13 cellular contexts compared by ENCODE assay signal in genomic region chr9:2560175-2560574, GRCh38.
A peak's percentile ranks its signal among the peaks of the same experiment; 100 is the strongest.
DNase-seq lines count a peak whose midpoint lies in the region; ATAC-seq and TF ChIP-seq lines count a peak whose summit lies in the region.
"Had no signal": no experiment of that assay in that cellular context is flagged by ENCODE, and none has a peak within 500 bp of the region (broad histone marks: within the 10 kb centered on the region; RNA-seq: fewer than 3 reads in every experiment).

No MANE protein-coding gene starts in this region.

- no peaks in the 10 kb centered on the region for H3K27me3 ChIP-seq in IMR-90 (ENCODE audit: control insufficient read depth, insufficient read depth, low read length)
- no peaks in the 10 kb centered on the region for H3K27me3 ChIP-seq in SJCRH30
- H3K27me3 ChIP-seq in spleen (replicated peaks in 1 of 7) = no peaks in the 10 kb centered on the region

- no peak overlapping the region for H3K27ac Mint-ChIP-seq in T-cell
- H3K27ac Mint-ChIP-seq: activated T-helper 1 cell treated with anti-CD3 and anti-CD28 coated beads, Interleukin-12 subunit alpha, Interleukin-12 subunit beta, Interleukin-2, Interleukin-4 antibody, amounts not matched to agents 30 ng/mL and 10 ng/mL and 1 ng/mL, durations not matched to agents 14 hours and 24 hours and 36 hours; CD4-positive, CD25-positive, alpha-beta regulatory T cell; naive B cell; T-helper 1 cell treated with Interleukin-12 subunit alpha and Interleukin-12 subunit beta and Interleukin-4 antibody, amounts not matched to agents 30 μg/mL and 1 μg/mL, for 36 hours had no signal

- H3K9me3 Mint-ChIP-seq in T-cell = peaks cover 7 to 24% (median 9%) of the 10 kb centered on the region in 3 donors

- no peaks in the 10 kb centered on the region for H3K79me1 ChIP-seq in IMR-90 (ENCODE audit: low read depth in 1 of 2, low read length in 2 of 2)

- H3K4me1 ChIP-seq in IMR-90 (ENCODE audit: control insufficient read depth, insufficient read depth, low read length) = peaks cover 12% of the 10 kb centered on the region
- peaks cover 17% of the 10 kb centered on the region for H3K4me1 ChIP-seq in SJCRH30
- peaks cover 0 to 9% (median 0%) of the 10 kb centered on the region in 6 donors for H3K4me1 ChIP-seq in spleen

- H3K4ac ChIP-seq in IMR-90 (ENCODE audit: low read depth, low read length) = peak overlapping the region; percentile 75

- BruUV-seq in IMR-90 (replicated peaks; lab: Mats Ljungman, UMichigan) = no TSS peak

- H3K27ac ChIP-seq in IMR-90 (ENCODE audit: insufficient read depth, low read length) (peak overlapping the region; percentile 87; the same call in 1 of the 2 replicates), SJCRH30 (peak overlapping the region; percentile 60), spleen (peak overlapping the region in 7 of 8 donors; percentile 9 to 52 (median 31))

- H3K4me1 Mint-ChIP-seq in T-cell = no peaks in the 10 kb centered on the region
- H3K4me1 Mint-ChIP-seq: CD4-positive, CD25-positive, alpha-beta regulatory T cell; naive B cell had no signal

- in situ Hi-C loops in IMR-90 (cut with MboI; ENCODE audit: low sequenced_read_pairs) = no loop called here
- in situ Hi-C loops in GM13976 (cut with MboI; ENCODE audit: low sequenced_read_pairs, unreplicated experiment) = no loop called here

- dilution Hi-C loops in IMR-90 (cut with HindIII; ENCODE audit: low sequenced_read_pairs, unreplicated experiment) = no loop called here

- TF ChIP-seq RAD21 in IMR-90 (IDR thresholded peaks at IDR 0.05; ENCODE audit: low read length) = no peak

- no peak overlapping the region for H3K56ac ChIP-seq in IMR-90 (ENCODE audit: extremely low read depth, insufficient read depth, low read length)

- peak overlapping the region; percentile 79 for H2BK120ac ChIP-seq in IMR-90 (ENCODE audit: low read depth, low read length)

- peak overlapping the region; percentile 61 for H2BK5ac ChIP-seq in IMR-90 (ENCODE audit: low read depth, low read length, poor library complexity, severe bottlenecking)

- no peak overlapping the region; the same call in 1 of the 2 replicates for H3K4me2 ChIP-seq in IMR-90 (ENCODE audit: low read depth, low read length)

- TF ChIP-seq POLR2A in IMR-90 (IDR thresholded peaks at IDR 0.05; ENCODE audit: low read depth, low read length) = no peak
- no peak for TF ChIP-seq POLR2A in spleen (IDR thresholded peaks at IDR 0.05)

- H4K20me1 ChIP-seq in IMR-90 (ENCODE audit: insufficient read depth, low read length) = no peaks in the 10 kb centered on the region

- peak overlapping the region; percentile 91 for H2AK5ac ChIP-seq in IMR-90 (ENCODE audit: low read depth, low read length)

- TF ChIP-seq CTCF in IMR-90 (conservative IDR thresholded peaks at IDR 0.05; ENCODE audit: low read depth, low read length) = no peak
- TF ChIP-seq CTCF in spleen (IDR thresholded peaks at IDR 0.05 in 8 of 11, conservative IDR thresholded peaks at IDR 0.05 in 3 of 11) = no peak
- TF ChIP-seq CTCF in GM13976 (IDR thresholded peaks at IDR 0.05; ENCODE audit: borderline replicate concordance, control extremely low read depth, extremely low read depth, insufficient read depth, missing control alignments) = no peak

- H3K4me3 Mint-ChIP-seq in T-cell = no peak overlapping the region
- H3K4me3 Mint-ChIP-seq: activated T-helper 1 cell treated with anti-CD3 and anti-CD28 coated beads, Interleukin-12 subunit alpha, Interleukin-12 subunit beta, Interleukin-2, Interleukin-4 antibody, amounts not matched to agents 30 ng/mL and 10 ng/mL and 1 ng/mL, durations not matched to agents 14 hours and 24 hours and 36 hours; CD4-positive, CD25-positive, alpha-beta regulatory T cell; T-helper 1 cell treated with Interleukin-12 subunit alpha and Interleukin-12 subunit beta and Interleukin-4 antibody, amounts not matched to agents 30 μg/mL and 1 μg/mL, for 36 hours had no signal

- peak overlapping the region; percentile 68 for H3K18ac ChIP-seq in IMR-90 (ENCODE audit: low read depth, low read length)

- H3K9me3 ChIP-seq in IMR-90 (ENCODE audit: control insufficient read depth, insufficient read depth, low read length) = no peaks in the 10 kb centered on the region
- H3K9me3 ChIP-seq in SJCRH30 (replicated peaks) = peaks cover 5% of the 10 kb centered on the region; the same call in 1 of the 2 replicates
- peaks cover 0 to 25% (median 18%) of the 10 kb centered on the region in 8 donors for H3K9me3 ChIP-seq in spleen

- H2BK15ac ChIP-seq in IMR-90 (ENCODE audit: low read depth, low read length) = peak overlapping the region; percentile 6; the same call in 2 of the 3 replicates

- peaks cover 9% of the 10 kb centered on the region; the same call in 1 of the 2 replicates for H3K9me1 ChIP-seq in IMR-90 (ENCODE audit: insufficient read depth, low read length)

- intact Hi-C loops in IMR-90 (cut with micrococcal nuclease) (loop anchor here (5.0 kb wide), 1 partner anchor 42 kb away; no protein-coding TSS in a partner anchor), spleen (cut with DNase I; ENCODE audit: low total_unique reads) (no loop called here)

- H3K14ac ChIP-seq in IMR-90 (replicated peaks; ENCODE audit: low read depth, low read length) = peak overlapping the region; percentile 14

- peak overlapping the region; percentile 13; the same call in 1 of the 2 replicates for H3K9ac ChIP-seq in IMR-90 (ENCODE audit: low read depth, low read length)

- peak overlapping the region; percentile 53 for H4K5ac ChIP-seq in IMR-90 (ENCODE audit: low read depth, low read length)

- H4K91ac ChIP-seq in IMR-90 (ENCODE audit: insufficient read depth, low read depth, low read length) = peak overlapping the region; percentile 57

- no peak overlapping the region for H3K4me3 ChIP-seq in IMR-90 (ENCODE audit: insufficient read depth, low read depth, low read length)
- no peak overlapping the region for H3K4me3 ChIP-seq in SJCRH30
- H3K4me3 ChIP-seq in spleen = no peak overlapping the region

- peak overlapping the region; percentile 59 for H2BK20ac ChIP-seq in IMR-90 (ENCODE audit: low read depth, low read length)

- 0 out of 2 replicates have a peak overlapping the region, but pooled peaks have one; percentile 43 for H3K23ac ChIP-seq in IMR-90 (ENCODE audit: low read depth, low read length)

- no peak for DNase-seq in IMR-90
- DNase-seq in SJCRH30 = no peak
- peak; percentile 53 for DNase-seq in islet precursor cell
- DNase-seq in spleen = no peak
- DNase-seq in midbrain (lab: John Stamatoyannopoulos, UW) = no peak
- DNase-seq in GM13976 (ENCODE audit: low spot score) = no peak
- no peak for DNase-seq in T-cell
- DNase-seq: activated CD4-positive, alpha-beta T cell treated with anti-CD3 and anti-CD28 coated beads, Interleukin-2, amount 50 U/mL, for 1 hour; CD4-positive, CD25-positive, alpha-beta regulatory T cell; naive B cell; stimulated activated CD4-positive, alpha-beta T cell treated with anti-CD3 and anti-CD28 coated beads, Interleukin-2, amount 100 ng/mL, for 48 hours had no signal

- ATAC-seq in IMR-90 (ENCODE audit: low read depth) (no peak), T-cell (replicated peaks in 1 of 4) (no peak)

- peaks cover 0 to 5% of the 10 kb centered on the region in 2 donors for H3K27me3 Mint-ChIP-seq in T-cell

- no peak overlapping the region for H2AK9ac ChIP-seq in IMR-90 (replicated peaks; ENCODE audit: low read depth, low read length, poor library complexity)

- POLR2A ChIA-PET in IMR-90 (lab: Charles Lee; ENCODE audit: unreplicated experiment) = no interaction called here
- POLR2A ChIA-PET in T-cell (lab: Charles Lee) = no interaction called here

- peak overlapping the region in 1 of 2 experiments; percentile 26; a peak in 3 of 4 replicates for H4K8ac ChIP-seq in IMR-90 (ENCODE audit: low read depth in 2 of 2, low read length in 2 of 2)

- H3K36me3 ChIP-seq in IMR-90 (ENCODE audit: control insufficient read depth, insufficient read depth, low read length) (no peaks in the 10 kb centered on the region), SJCRH30 (no peaks in the 10 kb centered on the region), spleen (no peaks in the 10 kb centered on the region)

- H2AFZ ChIP-seq in IMR-90 (replicated peaks; ENCODE audit: low read length, poor library complexity) = peak overlapping the region; percentile 64

- no peaks in the 10 kb centered on the region for H3K36me3 Mint-ChIP-seq in T-cell
- H3K36me3 Mint-ChIP-seq: CD4-positive, CD25-positive, alpha-beta regulatory T cell had no signal

- CTCF ChIA-PET in IMR-90 (lab: Yijun Ruan, JAX) = no interaction called here
- CTCF ChIA-PET in T-cell (lab: Charles Lee) = no interaction called here

TF ChIP-seq in IMR-90, 13 proteins besides CTCF, POLR2A, EP300 and RAD21:
- no peak for TF ChIP-seq MAFK (IDR thresholded peaks at IDR 0.05; ENCODE audit: low read depth, low read length)
- TF ChIP-seq MXI1 (IDR thresholded peaks at IDR 0.05; ENCODE audit: borderline replicate concordance, low read depth, low read length) = no peak
- no peak for TF ChIP-seq USF2 (IDR thresholded peaks at IDR 0.05; ENCODE audit: low read depth, low read length)
- TF ChIP-seq FOS (IDR thresholded peaks at IDR 0.05; ENCODE audit: low read depth, low read length) = no peak
- no peak for TF ChIP-seq CEBPB (IDR thresholded peaks at IDR 0.05; ENCODE audit: low read depth, low read length)
- no peak for TF ChIP-seq NFE2L2 (IDR thresholded peaks at IDR 0.05; ENCODE audit: low read depth, low read length)
- no peak for TF ChIP-seq MAZ (IDR thresholded peaks at IDR 0.05; ENCODE audit: borderline replicate concordance, low read depth, low read length)
- no peak for TF ChIP-seq CHD1 (IDR thresholded peaks at IDR 0.05; ENCODE audit: low read depth, low read length)
- TF ChIP-seq ELK1 (IDR thresholded peaks at IDR 0.05; ENCODE audit: borderline replicate concordance, low read depth, low read length) = no peak
- no peak for TF ChIP-seq RFX5 (IDR thresholded peaks at IDR 0.05; ENCODE audit: low read depth, low read length)
- TF ChIP-seq SMC3 (IDR thresholded peaks at IDR 0.05; ENCODE audit: low read depth, low read length) = no peak
- no peak for TF ChIP-seq BHLHE40 (IDR thresholded peaks at IDR 0.05; ENCODE audit: low read depth, low read length)

Comparison
In these comparisons a context has a peak if more than half of its experiments do, and no peak if none do; other contexts are left out.
1. H3K27ac ChIP-seq: peak in every context shown above with its lines; median percentile 87 in IMR-90; 60 in SJCRH30; 31 in spleen.